13 cellular contexts compared by ENCODE assay signal in the genomic region with DNA sequence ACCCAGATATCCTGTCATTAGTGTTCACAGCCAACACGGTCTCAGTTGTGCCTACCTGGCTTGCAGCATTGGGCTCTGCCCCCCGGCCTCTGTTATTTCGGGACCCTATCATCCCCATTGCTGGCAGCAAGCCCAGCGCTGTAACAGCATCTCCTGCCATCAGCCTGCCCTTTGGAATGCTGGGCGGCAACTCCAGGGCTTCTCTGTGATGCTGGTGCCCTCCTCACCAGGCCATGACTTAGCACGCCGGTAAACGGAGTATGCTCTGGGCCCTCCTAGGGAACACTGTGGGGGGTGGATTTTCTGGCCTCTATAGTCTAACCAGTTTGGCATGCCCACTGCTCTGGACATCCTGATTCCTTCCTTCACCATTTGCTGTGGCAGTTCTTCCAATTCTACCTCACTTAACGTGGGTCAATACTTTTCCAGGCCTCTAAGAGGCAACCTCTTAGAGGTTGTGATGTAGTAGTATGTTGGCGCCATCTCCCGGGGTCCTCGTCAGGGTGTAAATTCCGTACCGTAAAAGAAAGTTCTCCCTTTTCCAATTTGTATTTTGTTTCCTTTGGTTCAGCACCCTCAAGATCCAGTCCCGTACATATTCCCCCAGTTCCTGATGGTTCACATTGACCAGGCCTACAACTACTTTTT.
DNase-seq lines count a peak whose midpoint lies in the region; ATAC-seq, FAIRE-seq and TF ChIP-seq lines count a peak whose summit lies in the region.
"Had no signal": no experiment of that assay in that cellular context is flagged by ENCODE, and none has a peak within 500 bp of the region (broad histone marks: within the 10 kb centered on the region; RNA-seq: fewer than 3 reads in every experiment).

No MANE protein-coding gene starts in this region.

- FAIRE-seq in bronchial epithelial cell (lab: Jason Lieb, UNC) = no peak

- H3K9ac ChIP-seq in mesendoderm (ENCODE audit: low read length) = peak overlapping the region; percentile 35
- H3K9ac ChIP-seq: GM23248 had no signal

- no peak overlapping the region for H2BK5ac ChIP-seq in mesendoderm (ENCODE audit: low read length)

- H3K4me3 ChIP-seq in bronchial epithelial cell (ENCODE audit: low read depth, low read length) (no peak overlapping the region), mesendoderm (ENCODE audit: low read length) (no peak overlapping the region), ascending aorta (no peak overlapping the region), upper lobe of left lung (no peak overlapping the region)
- H3K4me3 ChIP-seq: GM23248 had no signal

- ATAC-seq in upper lobe of left lung (ENCODE audit: low FRiP score in 2 of 2) = no peak
- ATAC-seq: left colon, SK-N-SH treated with all-trans-retinoic acid at 6 μM for 48 hours had no signal

- H3K27ac ChIP-seq in mesendoderm (ENCODE audit: low read depth, low read length) (no peak overlapping the region), ascending aorta (no peak overlapping the region), upper lobe of left lung (no peak overlapping the region)
- H3K27ac ChIP-seq: GM23248 had no signal

- no peak for TF ChIP-seq EP300 in upper lobe of left lung (IDR thresholded peaks at IDR 0.05)

- DNase-seq in ELF-1 (ENCODE audit: low read depth, low spot score) = peak; percentile 66
- DNase-seq in NCI-H82 (lab: John Stamatoyannopoulos, UW) = peak; percentile 68
- DNase-seq in bronchial epithelial cell (ENCODE audit: low read depth) = no peak
- peak; percentile 76 for DNase-seq in mesendoderm
- no peak for DNase-seq in ascending aorta (ENCODE audit: low spot score in 2 of 2)
- no peak for DNase-seq in GM03348 (ENCODE audit: low spot score)
- DNase-seq in DMS153 treated with DMSO at 0.1 percent for 48 hours (lab: John Stamatoyannopoulos, UW; ENCODE audit: unreplicated experiment) = no peak
- DNase-seq in upper lobe of left lung = no peak
- DNase-seq: left colon; nucleus accumbens; stimulated activated CD4-positive, alpha-beta T cell treated with anti-CD3 and anti-CD28 coated beads, Interleukin-15, amount 100 ng/mL, for 24 hours had no signal

- H4K8ac ChIP-seq in mesendoderm (ENCODE audit: low read depth, low read length) = no peak overlapping the region

- H2BK120ac ChIP-seq in mesendoderm (ENCODE audit: low read depth, low read length) = no peak overlapping the region

- no peak overlapping the region for H3K18ac ChIP-seq in mesendoderm (ENCODE audit: low read length)

- H3K36me3 ChIP-seq in bronchial epithelial cell (ENCODE audit: control insufficient read depth, insufficient read depth, low read length) (no peaks in the 10 kb centered on the region), mesendoderm (ENCODE audit: control insufficient read depth, insufficient read depth, low read length) (no peaks in the 10 kb centered on the region), ascending aorta (no peaks in the 10 kb centered on the region), upper lobe of left lung (no peaks in the 10 kb centered on the region)

- no peaks in the 10 kb centered on the region for H3K79me1 ChIP-seq in mesendoderm (ENCODE audit: low read length)

- no peak overlapping the region for H3K56ac ChIP-seq in mesendoderm (ENCODE audit: low read length)

- no peak overlapping the region for H3K4ac ChIP-seq in mesendoderm (ENCODE audit: low read depth, low read length)

- H3K4me1 ChIP-seq in mesendoderm (ENCODE audit: control insufficient read depth, low read depth, low read length) = no peaks in the 10 kb centered on the region
- H3K4me1 ChIP-seq in ascending aorta = no peaks in the 10 kb centered on the region
- no peaks in the 10 kb centered on the region for H3K4me1 ChIP-seq in upper lobe of left lung

- TF ChIP-seq CTCF in bronchial epithelial cell (IDR thresholded peaks at IDR 0.05; ENCODE audit: insufficient read depth, low read length, severe bottlenecking) = peak; percentile 28
- TF ChIP-seq CTCF in ascending aorta (IDR thresholded peaks at IDR 0.05) = no peak
- no peak for TF ChIP-seq CTCF in upper lobe of left lung (IDR thresholded peaks at IDR 0.05)

- H2BK15ac ChIP-seq in mesendoderm (replicated peaks; ENCODE audit: low read depth) = no peak overlapping the region

- H3K27me3 ChIP-seq in bronchial epithelial cell (ENCODE audit: control insufficient read depth, insufficient read depth, low read length) (no peaks in the 10 kb centered on the region), mesendoderm (ENCODE audit: insufficient read depth, low read length, poor library complexity) (no peaks in the 10 kb centered on the region), ascending aorta (no peaks in the 10 kb centered on the region), upper lobe of left lung (no peaks in the 10 kb centered on the region)

- WGBS in mesendoderm (ENCODE audit: extremely low coverage, insufficient coverage, low lambda C conversion rate) = no CpG with 5 or more reads among the region's 15 CpGs
- 88 to 90% methylated on average over 15 of the region's 15 CpGs for WGBS in upper lobe of left lung, 2 donors

- intact Hi-C loops in ascending aorta (cut with DNase I) = no loop called here

- no peak overlapping the region for H4K5ac ChIP-seq in mesendoderm (ENCODE audit: low read length)

- TF ChIP-seq POLR2A in upper lobe of left lung (IDR thresholded peaks at IDR 0.05) = no peak

- H3K79me2 ChIP-seq in mesendoderm (ENCODE audit: control insufficient read depth, insufficient read depth, low read length) = no peaks in the 10 kb centered on the region

- H3K9me3 ChIP-seq in ascending aorta = no peaks in the 10 kb centered on the region
- H3K9me3 ChIP-seq in upper lobe of left lung = no peaks in the 10 kb centered on the region

- H3K4me2 ChIP-seq in mesendoderm (ENCODE audit: low read length) = no peak overlapping the region

- no peak overlapping the region for H3K23ac ChIP-seq in mesendoderm (ENCODE audit: low read length)

- no peak overlapping the region for H2AK5ac ChIP-seq in mesendoderm (ENCODE audit: low read length)

Comparison
In these comparisons a context has a peak if more than half of its experiments do, and no peak if none do; other contexts are left out.
1. DNase-seq: peak in ELF-1 (single experiment), NCI-H82 (single experiment) and mesendoderm (single experiment); none in bronchial epithelial cell (single experiment), ascending aorta (0 of 2), GM03348 (single experiment), DMS153 treated with DMSO at 0.1 percent for 48 hours (single experiment) and upper lobe of left lung (0 of 2).